In the genomic region with DNA sequence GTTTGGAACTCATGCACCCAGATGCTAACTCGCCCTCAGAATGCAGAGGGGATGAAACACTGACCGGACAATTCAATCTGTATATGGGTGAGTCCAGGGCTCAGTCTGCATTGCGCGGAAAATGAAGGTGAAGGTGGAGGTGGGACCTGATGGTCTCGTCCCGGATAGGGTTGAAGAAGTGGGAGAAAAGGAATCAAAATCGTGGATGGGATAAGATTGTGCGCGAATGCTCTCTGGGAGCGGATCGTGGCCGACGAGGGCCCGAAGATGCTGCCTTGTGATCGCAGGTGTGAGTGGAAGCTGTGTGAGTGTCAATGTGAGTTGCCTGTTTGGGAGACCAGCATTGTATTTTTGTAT, we compare ENCODE assay signal across 8 cellular contexts. TPM values are rescaled to one million over a fixed set of nuclear protein-coding genes. Genes with fewer than 3 reads are reported as not detected.
A peak's percentile ranks its signal among the peaks of the same experiment; 100 is the strongest.
DNase-seq lines count a peak whose midpoint lies in the region; ATAC-seq and TF ChIP-seq lines count a peak whose summit lies in the region.

No MANE protein-coding gene starts in this region.

- H3K4me3 ChIP-seq in AG04449 (ENCODE audit: low read depth, low read length), result peak overlapping the region; percentile 96
- peak overlapping the region; percentile 64 to 88 (median 70) for H3K4me3 ChIP-seq in right lobe of liver
- H3K4me3 ChIP-seq in urinary bladder (ENCODE audit: low read depth, low read length), result peak overlapping the region; percentile 58

- no peaks in the 10 kb centered on the region for H4K20me1 ChIP-seq in H9 (ENCODE audit: control insufficient read depth, insufficient read depth, insufficient read length)

- no peak overlapping the region for H2AK5ac ChIP-seq in H9 (ENCODE audit: insufficient read length, low read length)

- POLR2A ChIA-PET in AG04449 (lab: Yijun Ruan, JAX), result interaction anchor here (0.9 kb wide), 1 partner anchor 66 kb away, joined by 4 read pairs; no protein-coding TSS in a partner anchor

- CTCF ChIA-PET in AG04449 (lab: Yijun Ruan, JAX), result no interaction called here

- no peak overlapping the region for H4K91ac ChIP-seq in H9 (ENCODE audit: insufficient read length, low read depth, low read length)

- peak overlapping the region; percentile 95 for H3K4me2 ChIP-seq in H9 (ENCODE audit: insufficient read depth, insufficient read length, low read length)

- H2AFZ ChIP-seq in H9 (ENCODE audit: low read length), result peak overlapping the region; percentile 82

- H3K27me3 ChIP-seq in H9 (ENCODE audit: insufficient read depth, low read length) (no peaks in the 10 kb centered on the region), right lobe of liver (no peaks in the 10 kb centered on the region)

- H3K56ac ChIP-seq in H9 (ENCODE audit: insufficient read length, low read depth, low read length), result no peak overlapping the region

- no peak overlapping the region for H2BK20ac ChIP-seq in H9 (ENCODE audit: low read depth, low read length, poor library complexity, severe bottlenecking)

- peaks cover 56 to 77% of the 10 kb centered on the region in 2 experiments for H3K9me3 Mint-ChIP-seq in H9
- H3K9me3 Mint-ChIP-seq in activated T-helper 2 cell treated with anti-CD3 and anti-CD28 coated beads, Interferon-gamma antibody, Interleukin-2, Interleukin-4, amounts not matched to agents 10 μg/mL and 5 μg/mL and 100 μg/mL, durations not matched to agents 14 hours and 24 hours and 36 hours, result peaks cover 45% of the 10 kb centered on the region

- peaks cover 46 to 71% (median 53%) of the 10 kb centered on the region in 3 experiments for H3K36me3 Mint-ChIP-seq in H9 (ENCODE audit: insufficient read depth in 1 of 3, low read depth in 3 of 3)
- H3K36me3 Mint-ChIP-seq in activated T-helper 2 cell treated with anti-CD3 and anti-CD28 coated beads, Interferon-gamma antibody, Interleukin-2, Interleukin-4, amounts not matched to agents 10 μg/mL and 5 μg/mL and 100 μg/mL, durations not matched to agents 14 hours and 24 hours and 36 hours (ENCODE audit: low read depth), result peaks cover 39% of the 10 kb centered on the region

- no peak overlapping the region for H4K5ac ChIP-seq in H9 (ENCODE audit: insufficient read length, low read depth, low read length)

- no peak overlapping the region for H2BK120ac ChIP-seq in H9 (ENCODE audit: low read depth, low read length, poor library complexity, severe bottlenecking)

- H3K4ac ChIP-seq in H9 (ENCODE audit: low read depth, low read length), result no peak overlapping the region

- H3K23me2 ChIP-seq in H9 (ENCODE audit: insufficient read length, low read depth, low read length, poor library complexity, severe bottlenecking), result peaks cover 4% of the 10 kb centered on the region

- H3K4me1 ChIP-seq in H9 (ENCODE audit: insufficient read depth, low read length) (no peaks in the 10 kb centered on the region), right lobe of liver (peaks cover 0 to 10% (median 2%) of the 10 kb centered on the region in 4 donors), urinary bladder (ENCODE audit: insufficient read depth) (no peaks in the 10 kb centered on the region)

- no peak overlapping the region for H3K18ac ChIP-seq in H9 (ENCODE audit: insufficient read length, low read depth, low read length)

- intact Hi-C loops in activated T-helper 2 cell treated with anti-CD3 and anti-CD28 coated beads, Interferon-gamma antibody, Interleukin-2, Interleukin-4, amounts not matched to agents 10 μg/mL and 5 μg/mL and 100 μg/mL, durations not matched to agents 14 hours and 24 hours and 36 hours (cut with micrococcal nuclease), result loop anchor here (1.0 to 10.0 kb wide), 6 partner anchors 64 to 599 kb away; partner anchors contain the start of genes ZNF260, ZNF383, ZNF527 and ZNF566
- intact Hi-C loops in right lobe of liver (cut with DNase I), result loop anchor here in 1 of 2 donors (10.0 kb wide), 1 partner anchor 72 kb away; no protein-coding TSS in a partner anchor

- H3T11ph ChIP-seq in H9 (ENCODE audit: low read length), result no peak overlapping the region

- H3K36me3 ChIP-seq in right lobe of liver (no peaks in the 10 kb centered on the region), urinary bladder (ENCODE audit: insufficient read depth) (no peaks in the 10 kb centered on the region)

- no peak overlapping the region for H2BK12ac ChIP-seq in H9 (ENCODE audit: insufficient read length, low read depth, low read length)

- peak overlapping the region; percentile 64 for H3K9ac ChIP-seq in H9 (ENCODE audit: extremely low read depth, insufficient read length, low read length)

- no peaks in the 10 kb centered on the region; the same call in 1 of the 2 replicates for H3K27me3 Mint-ChIP-seq in H9 (ENCODE audit: low read depth)
- no peaks in the 10 kb centered on the region for H3K27me3 Mint-ChIP-seq in activated T-helper 2 cell treated with anti-CD3 and anti-CD28 coated beads, Interferon-gamma antibody, Interleukin-2, Interleukin-4, amounts not matched to agents 10 μg/mL and 5 μg/mL and 100 μg/mL, durations not matched to agents 14 hours and 24 hours and 36 hours (ENCODE audit: low read depth)

- no peak overlapping the region for H3K27ac ChIP-seq in H9 (ENCODE audit: insufficient read length, low read depth, low read length)
- no peak overlapping the region for H3K27ac ChIP-seq in right lobe of liver
- no peak overlapping the region for H3K27ac ChIP-seq in urinary bladder (ENCODE audit: low read depth)

- H3K79me2 ChIP-seq in H9 (ENCODE audit: insufficient read depth, low read length), result peaks cover 19% of the 10 kb centered on the region; the same call in 1 of the 2 replicates

- H3K4me1 Mint-ChIP-seq in H9, result peaks cover 4 to 14% of the 10 kb centered on the region in 2 experiments; a peak in 3 of 4 replicates
- peaks cover 20% of the 10 kb centered on the region for H3K4me1 Mint-ChIP-seq in activated T-helper 2 cell treated with anti-CD3 and anti-CD28 coated beads, Interferon-gamma antibody, Interleukin-2, Interleukin-4, amounts not matched to agents 10 μg/mL and 5 μg/mL and 100 μg/mL, durations not matched to agents 14 hours and 24 hours and 36 hours (ENCODE audit: low read depth)

- ATAC-seq in right lobe of liver, result no peak

- H3K14ac ChIP-seq in H9 (ENCODE audit: insufficient read depth, low read length), result no peak overlapping the region; the same call in 1 of the 2 replicates

- H3K4me3 Mint-ChIP-seq in H9, result peak overlapping the region; percentile 99
- peak overlapping the region; percentile 95 for H3K4me3 Mint-ChIP-seq in activated T-helper 2 cell treated with anti-CD3 and anti-CD28 coated beads, Interferon-gamma antibody, Interleukin-2, Interleukin-4, amounts not matched to agents 10 μg/mL and 5 μg/mL and 100 μg/mL, durations not matched to agents 14 hours and 24 hours and 36 hours (ENCODE audit: low read depth)

- peak overlapping the region in 2 of 3 experiments; percentile 18 to 99; a peak in 2 of 7 replicates for H3K27ac Mint-ChIP-seq in H9
- peak overlapping the region; percentile 90 for H3K27ac Mint-ChIP-seq in activated T-helper 2 cell treated with anti-CD3 and anti-CD28 coated beads, Interferon-gamma antibody, Interleukin-2, Interleukin-4, amounts not matched to agents 10 μg/mL and 5 μg/mL and 100 μg/mL, durations not matched to agents 14 hours and 24 hours and 36 hours

- no peak overlapping the region for H3K23ac ChIP-seq in H9 (ENCODE audit: insufficient read length, low read depth, low read length)

- no peak overlapping the region for H2BK5ac ChIP-seq in H9 (ENCODE audit: insufficient read length, low read length)

- peaks cover 5% of the 10 kb centered on the region for H3K79me1 ChIP-seq in H9 (ENCODE audit: insufficient read depth, low read depth, low read length, poor library complexity, severe bottlenecking)

- no peak overlapping the region for H4K8ac ChIP-seq in H9 (replicated peaks; ENCODE audit: insufficient read length, low read depth, low read length)

- H3K9me3 ChIP-seq in H9 (ENCODE audit: control insufficient read depth, low read depth, low read length), result no peaks in the 10 kb centered on the region
- H3K9me3 ChIP-seq in right lobe of liver, result peaks cover 0 to 9% (median 0%) of the 10 kb centered on the region in 4 donors

- no peak for TF ChIP-seq CTCF in AG04449 (IDR thresholded peaks at IDR 0.05; ENCODE audit: insufficient read depth, low read length, missing control alignments)
- TF ChIP-seq CTCF in H9 (conservative IDR thresholded peaks at IDR 0.05), result no peak
- TF ChIP-seq CTCF in right lobe of liver (IDR thresholded peaks at IDR 0.05), result no peak

- TF ChIP-seq POLR2A in right lobe of liver (IDR thresholded peaks at IDR 0.05), result no peak

- DNase-seq in AG04449 (ENCODE audit: low read depth, low spot score) (no peak), H9 (no peak), right lobe of liver (no peak), COR-L47 (lab: John Stamatoyannopoulos, UW) (no peak), DMS79 treated with DMSO at 0.1 percent for 48 hours (lab: John Stamatoyannopoulos, UW) (no peak), COLO829 (ENCODE audit: low spot score) (no peak)
- DNase-seq in activated T-helper 2 cell treated with anti-CD3 and anti-CD28 coated beads, Interferon-gamma antibody, Interleukin-2, Interleukin-4, amounts not matched to agents 10 μg/mL and 5 μg/mL and 100 μg/mL, durations not matched to agents 14 hours and 24 hours and 36 hours (ENCODE audit: low spot score), result no peak

- WGBS in H9 (ENCODE audit: extremely low coverage, insufficient read length, low lambda C conversion rate), result no CpG with 5 or more reads among the region's 15 CpGs
- 3% methylated on average over 14 of the region's 15 CpGs for WGBS in right lobe of liver (ENCODE audit: insufficient coverage, low coverage, low lambda C conversion rate, missing lambda C conversion rate)
- 1% methylated on average over 15 of the region's 15 CpGs for WGBS in urinary bladder

- H2BK15ac ChIP-seq in H9 (ENCODE audit: low read depth, low read length), result no peak overlapping the region

RNA-seq across cellular contexts. Expression of gene ZNF850, which starts 0.6 kb away (rescaled TPM):
- 23.9 and 25.1 TPM in 2 replicates for total RNA-seq in H9 (2021)
- 3.3 and 4.7 TPM in 2 replicates for total RNA-seq in activated T-helper 2 cell treated with anti-CD3 and anti-CD28 coated beads, Interferon-gamma antibody, Interleukin-2, Interleukin-4, amounts not matched to agents 10 μg/mL and 5 μg/mL and 100 μg/mL, durations not matched to agents 14 hours and 24 hours and 36 hours
- 1 to 10 TPM in 3 of 6 experiments, under 1 TPM in 3; 0.68 to 1.1 (median 0.96) TPM for total RNA-seq in right lobe of liver
- 10.8 TPM for total RNA-seq in urinary bladder
- polyA plus RNA-seq in urinary bladder, result 1.0 TPM
